ENCODE assay signal across 22 cellular contexts in the genomic region with DNA sequence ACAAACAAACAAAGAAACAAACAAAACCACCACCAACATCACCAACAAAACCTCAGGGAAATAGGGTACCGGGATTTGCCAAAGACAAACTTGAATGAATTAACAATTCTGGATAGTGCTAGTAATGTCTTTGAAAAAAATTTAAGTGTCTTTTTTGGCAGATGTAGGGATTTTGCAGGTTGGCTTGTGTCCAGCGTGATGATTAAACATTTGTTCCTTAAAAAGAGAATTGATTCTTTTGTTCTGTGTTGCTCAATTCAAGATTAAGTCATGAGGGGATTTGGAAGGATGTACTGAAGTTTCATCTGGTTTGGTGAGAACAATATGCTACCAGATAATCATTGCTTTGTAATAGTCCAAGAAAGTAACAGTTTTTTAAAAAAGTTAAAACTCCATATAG.
A peak's percentile ranks its signal among the peaks of the same experiment; 100 is the strongest.
DNase-seq lines count a peak whose midpoint lies in the region; TF ChIP-seq lines count a peak whose summit lies in the region.
"Had no signal": no experiment of that assay in that cellular context is flagged by ENCODE, and none has a peak within 500 bp of the region (broad histone marks: within the 10 kb centered on the region; RNA-seq: fewer than 3 reads in every experiment).

No MANE protein-coding gene starts in this region.

- peaks cover 32% of the 10 kb centered on the region for H3K9me3 Mint-ChIP-seq in HFFc6

- H3K4me1 Mint-ChIP-seq in HFFc6 (ENCODE audit: low read depth) = no peaks in the 10 kb centered on the region
- H3K4me1 Mint-ChIP-seq: CD4-positive, alpha-beta memory T cell; IgD-negative memory B cell had no signal

- H3K36me3 Mint-ChIP-seq in HFFc6 (ENCODE audit: low read depth) = no peaks in the 10 kb centered on the region
- H3K36me3 Mint-ChIP-seq: CD4-positive, alpha-beta memory T cell; IgD-negative memory B cell had no signal

- no peak overlapping the region for H3K4me3 Mint-ChIP-seq in HFFc6
- H3K4me3 Mint-ChIP-seq: CD4-positive, alpha-beta memory T cell; IgD-negative memory B cell had no signal

- peak; percentile 45 for DNase-seq in LHCN-M2 (ENCODE audit: low read depth)
- DNase-seq in SK-MEL-5 (ENCODE audit: low read depth, low spot score) = peak; percentile 1
- peak; percentile 64 for DNase-seq in fibroblast of pulmonary artery (ENCODE audit: low read depth)
- DNase-seq in HFFc6 = no peak
- DNase-seq in DMS153 (lab: John Stamatoyannopoulos, UW) = no peak
- DNase-seq in G401 (ENCODE audit: low spot score) = no peak
- no peak for DNase-seq in NCI-H774 (lab: John Stamatoyannopoulos, UW)
- DNase-seq: C1 segment of cervical spinal cord; Caco-2; CD4-positive, alpha-beta memory T cell; DMS79; EL; GF-D8; HCEC 1CT; NCI-H1092 treated with DMSO at 0.1 percent for 48 hours; NCI-H1436; NCI-H187 treated with DMSO at 0.1 percent for 48 hours; NCI-H526 treated with DMSO at 0.1 percent for 48 hours; Peyer's patch; SHP77 treated with DMSO at 0.1 percent for 48 hours had no signal

- no peak overlapping the region for H3K4me3 ChIP-seq in fibroblast of pulmonary artery (replicated peaks; ENCODE audit: low read depth, low read length)
- H3K4me3 ChIP-seq: Peyer's patch, SK-N-MC had no signal

- TF ChIP-seq CTCF in fibroblast of pulmonary artery (IDR thresholded peaks at IDR 0.05; ENCODE audit: low read length, missing control alignments) (no peak), HFFc6 (IDR thresholded peaks at IDR 0.05) (no peak)

- no peak overlapping the region for H3K27ac Mint-ChIP-seq in HFFc6
- H3K27ac Mint-ChIP-seq: CD4-positive, alpha-beta memory T cell; IgD-negative memory B cell had no signal

- H3K27me3 Mint-ChIP-seq in HFFc6 (ENCODE audit: insufficient read depth) = no peaks in the 10 kb centered on the region; the same call in none of the 2 replicates
- H3K27me3 Mint-ChIP-seq: CD4-positive, alpha-beta memory T cell; IgD-negative memory B cell had no signal

- in situ Hi-C loops in SK-MEL-5 (cut with HindIII; ENCODE audit: low pct_unique_long_range_greater_than_20kb, low sequenced_read_pairs) = no loop called here
- in situ Hi-C loops in G401 (cut with HindIII; ENCODE audit: low sequenced_read_pairs) = no loop called here

Comparison
In these comparisons a context has a peak if more than half of its experiments do, and no peak if none do; other contexts are left out.
1. DNase-seq: peak in LHCN-M2 (single experiment), SK-MEL-5 (single experiment) and fibroblast of pulmonary artery (single experiment); none in HFFc6 (single experiment), DMS153 (single experiment), G401 (single experiment) and NCI-H774 (single experiment).